12 cellular contexts compared by ENCODE assay signal in the genomic region with DNA sequence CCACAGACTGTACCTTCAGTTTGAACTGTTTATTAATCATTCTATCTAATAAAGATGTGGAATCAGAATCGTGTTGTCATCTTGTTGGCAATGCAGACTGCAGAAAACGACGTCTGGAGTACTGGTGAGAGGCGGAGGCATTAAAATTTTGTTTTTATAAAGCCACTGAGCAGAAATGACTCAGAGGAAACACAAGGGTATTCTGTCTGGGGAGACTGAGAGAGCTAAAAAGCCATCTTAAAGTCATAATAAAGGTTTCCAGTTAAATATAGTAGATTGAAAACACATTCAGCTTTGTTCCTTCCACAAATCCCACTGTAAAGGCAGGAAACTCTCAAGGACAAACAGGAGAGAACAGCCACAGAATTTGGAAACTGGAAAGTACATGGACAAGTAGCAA.
DNase-seq lines count a peak whose midpoint lies in the region; ATAC-seq and TF ChIP-seq lines count a peak whose summit lies in the region.
"Had no signal": no experiment of that assay in that cellular context is flagged by ENCODE, and none has a peak within 500 bp of the region (broad histone marks: within the 10 kb centered on the region; RNA-seq: fewer than 3 reads in every experiment).

No MANE protein-coding gene starts in this region.

- no peak overlapping the region for H3K27ac ChIP-seq in CD4-positive, CD25-positive, alpha-beta regulatory T cell (ENCODE audit: insufficient read depth, low read length, poor library complexity, severe bottlenecking)
- peak overlapping the region; percentile 85 for H3K27ac ChIP-seq in osteoblast (ENCODE audit: low read depth, low read length)

- H3K27me3 Mint-ChIP-seq in CD4-positive, CD25-positive, alpha-beta regulatory T cell: no peaks in the 10 kb centered on the region
- no peaks in the 10 kb centered on the region for H3K27me3 Mint-ChIP-seq in natural killer cell treated with Interleukin-12 subunit alpha and Interleukin-12 subunit beta and Interleukin-15 and Interleukin-18, amount 100 ng/mL, for 72 hours
- H3K27me3 Mint-ChIP-seq: stimulated activated naive CD8-positive, alpha-beta T cell treated with anti-CD3 and anti-CD28 coated beads, Interleukin-15, amount 100 ng/mL, for 72 hours had no signal

- H3K4me3 ChIP-seq in CD4-positive, CD25-positive, alpha-beta regulatory T cell (ENCODE audit: low read depth, low read length): no peak overlapping the region
- H3K4me3 ChIP-seq in choroid plexus epithelial cell (ENCODE audit: low read depth, low read length) (no peak overlapping the region), osteoblast (ENCODE audit: insufficient read depth, low read length) (peak overlapping the region; percentile 28)

- no peaks in the 10 kb centered on the region for H3K27me3 ChIP-seq in CD4-positive, CD25-positive, alpha-beta regulatory T cell (ENCODE audit: control insufficient read depth, insufficient read depth, low read length)
- H3K27me3 ChIP-seq in osteoblast (ENCODE audit: insufficient read depth, low read length): no peaks in the 10 kb centered on the region

- peaks cover 2 to 26% (median 5%) of the 10 kb centered on the region in 7 donors for H3K9me3 Mint-ChIP-seq in CD4-positive, CD25-positive, alpha-beta regulatory T cell
- H3K9me3 Mint-ChIP-seq in natural killer cell treated with Interleukin-12 subunit alpha and Interleukin-12 subunit beta and Interleukin-15 and Interleukin-18, amount 100 ng/mL, for 72 hours: peaks cover 17% of the 10 kb centered on the region

- H3K36me3 ChIP-seq in CD4-positive, CD25-positive, alpha-beta regulatory T cell (ENCODE audit: control insufficient read depth, insufficient read depth, low read length): no peaks in the 10 kb centered on the region
- H3K36me3 ChIP-seq in osteoblast (ENCODE audit: insufficient read depth, low read length): no peaks in the 10 kb centered on the region

- DNase-seq in CD4-positive, CD25-positive, alpha-beta regulatory T cell: peak in 1 of 3 donors; percentile 53
- DNase-seq in HT1080 (ENCODE audit: low read depth) (peak; percentile 76), choroid plexus epithelial cell (ENCODE audit: low read depth) (peak; percentile 66), osteoblast (ENCODE audit: insufficient read length, low spot score, missing footprints) (peak; percentile 90), NCI-H526 (lab: John Stamatoyannopoulos, UW) (no peak)
- no peak for DNase-seq in natural killer cell treated with Interleukin-12 subunit alpha and Interleukin-12 subunit beta and Interleukin-15 and Interleukin-18, amount 100 ng/mL, for 72 hours (ENCODE audit: low spot score)
- DNase-seq: Caco-2; NCI-H1048; stimulated activated CD4-positive, alpha-beta T cell treated with anti-CD3 and anti-CD28 coated beads, Interleukin-4, amount 100 ng/mL, for 4 hours; stimulated activated naive CD8-positive, alpha-beta T cell treated with anti-CD3 and anti-CD28 coated beads, Interleukin-15, amount 100 ng/mL, for 72 hours had no signal

- peaks cover 2 to 20% (median 15%) of the 10 kb centered on the region in 4 donors for H3K4me1 Mint-ChIP-seq in CD4-positive, CD25-positive, alpha-beta regulatory T cell
- H3K4me1 Mint-ChIP-seq in natural killer cell treated with Interleukin-12 subunit alpha and Interleukin-12 subunit beta and Interleukin-15 and Interleukin-18, amount 100 ng/mL, for 72 hours (ENCODE audit: low read depth in 2 of 2): no peaks in the 10 kb centered on the region
- H3K4me1 Mint-ChIP-seq: stimulated activated naive CD8-positive, alpha-beta T cell treated with anti-CD3 and anti-CD28 coated beads, Interleukin-15, amount 100 ng/mL, for 72 hours had no signal

- TF ChIP-seq CTCF in choroid plexus epithelial cell (conservative IDR thresholded peaks at IDR 0.05; ENCODE audit: low read depth, low read length) (no peak), osteoblast (IDR thresholded peaks at IDR 0.05; ENCODE audit: extremely low read depth, low read depth, low read length) (no peak)

- H3K36me3 Mint-ChIP-seq in CD4-positive, CD25-positive, alpha-beta regulatory T cell: peaks cover 29% of the 10 kb centered on the region
- peaks cover 26% of the 10 kb centered on the region for H3K36me3 Mint-ChIP-seq in natural killer cell treated with Interleukin-12 subunit alpha and Interleukin-12 subunit beta and Interleukin-15 and Interleukin-18, amount 100 ng/mL, for 72 hours

- no peak overlapping the region for H3K4me3 Mint-ChIP-seq in CD4-positive, CD25-positive, alpha-beta regulatory T cell
- H3K4me3 Mint-ChIP-seq in natural killer cell treated with Interleukin-12 subunit alpha and Interleukin-12 subunit beta and Interleukin-15 and Interleukin-18, amount 100 ng/mL, for 72 hours: no peak overlapping the region
- H3K4me3 Mint-ChIP-seq: stimulated activated naive CD8-positive, alpha-beta T cell treated with anti-CD3 and anti-CD28 coated beads, Interleukin-15, amount 100 ng/mL, for 72 hours had no signal

- no peak for ATAC-seq in CD4-positive, CD25-positive, alpha-beta regulatory T cell (ENCODE audit: low read depth in 2 of 2)
- ATAC-seq in GM19397 (IDR thresholded peaks at IDR 0.05; ENCODE audit: unreplicated experiment): no peak
- no peak for ATAC-seq in natural killer cell treated with Interleukin-12 subunit alpha and Interleukin-12 subunit beta and Interleukin-15 and Interleukin-18, amount 100 ng/mL, for 72 hours
- no peak for ATAC-seq in GM21825 (IDR thresholded peaks at IDR 0.05; ENCODE audit: unreplicated experiment)
- ATAC-seq: stimulated activated naive CD8-positive, alpha-beta T cell treated with anti-CD3 and anti-CD28 coated beads, Interleukin-15, amount 100 ng/mL, for 72 hours had no signal

- no peak overlapping the region for H2AFZ ChIP-seq in osteoblast (ENCODE audit: low read length)

- peaks cover 6% of the 10 kb centered on the region for H3K79me2 ChIP-seq in osteoblast (ENCODE audit: insufficient read depth, low read length)

- peak overlapping the region; percentile 74 for H3K4me2 ChIP-seq in osteoblast (ENCODE audit: insufficient read depth, low read length)

- H4K20me1 ChIP-seq in osteoblast (ENCODE audit: insufficient read depth, low read length): peaks cover 7% of the 10 kb centered on the region

- peaks cover 14 to 21% of the 10 kb centered on the region in 2 experiments for H3K9me3 ChIP-seq in CD4-positive, CD25-positive, alpha-beta regulatory T cell (ENCODE audit: control insufficient read depth in 2 of 2, low read length in 2 of 2)
- no peaks in the 10 kb centered on the region for H3K9me3 ChIP-seq in osteoblast (ENCODE audit: low read depth, low read length)
- H3K9me3 ChIP-seq: Caco-2 had no signal

- H3K4me1 ChIP-seq in CD4-positive, CD25-positive, alpha-beta regulatory T cell (ENCODE audit: control insufficient read depth, insufficient read depth, low read length, poor library complexity, severe bottlenecking): peaks cover 12% of the 10 kb centered on the region
- peaks cover 21% of the 10 kb centered on the region for H3K4me1 ChIP-seq in osteoblast (ENCODE audit: insufficient read depth, low read length)
- H3K4me1 ChIP-seq: Caco-2 had no signal

- H3K27ac Mint-ChIP-seq in CD4-positive, CD25-positive, alpha-beta regulatory T cell: peak overlapping the region in 2 of 3 donors; percentile 36 to 90
- no peak overlapping the region for H3K27ac Mint-ChIP-seq in natural killer cell treated with Interleukin-12 subunit alpha and Interleukin-12 subunit beta and Interleukin-15 and Interleukin-18, amount 100 ng/mL, for 72 hours

Comparison
In these comparisons a context has a peak if more than half of its experiments do, and no peak if none do; other contexts are left out.
1. DNase-seq: peak in HT1080 (single experiment), choroid plexus epithelial cell (single experiment) and osteoblast (single experiment); none in natural killer cell treated with Interleukin-12 subunit alpha and Interleukin-12 subunit beta and Interleukin-15 and Interleukin-18, amount 100 ng/mL, for 72 hours (single experiment) and NCI-H526 (0 of 2).
2. H3K27ac Mint-ChIP-seq: peak in CD4-positive, CD25-positive, alpha-beta regulatory T cell (2 of 3); none in natural killer cell treated with Interleukin-12 subunit alpha and Interleukin-12 subunit beta and Interleukin-15 and Interleukin-18, amount 100 ng/mL, for 72 hours (0 of 2).